Comparison of ENCODE assay signal across 10 cellular contexts in the genomic region with DNA sequence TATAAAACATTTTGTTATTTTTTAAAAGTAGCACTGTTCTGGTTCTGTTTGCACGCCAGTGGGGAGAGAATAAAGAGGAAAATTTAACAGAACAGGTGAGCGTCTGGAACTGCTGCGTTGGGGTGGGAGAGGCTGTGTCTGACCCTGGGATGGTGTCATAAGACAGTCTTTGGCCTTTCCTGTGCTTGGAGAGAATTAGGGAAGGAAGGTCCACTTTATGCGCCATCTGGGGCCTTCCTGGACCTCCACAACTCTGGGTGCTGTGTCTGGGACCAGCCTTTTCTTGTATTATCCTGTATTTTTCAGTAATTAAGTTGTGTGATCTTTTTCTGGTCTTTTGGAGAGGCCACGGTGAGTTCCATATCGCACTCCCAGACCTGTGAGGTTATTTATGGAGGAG. TPM values are rescaled to one million over a fixed set of nuclear protein-coding genes. Genes with fewer than 3 reads are reported as not detected.
DNase-seq lines count a peak whose midpoint lies in the region; ATAC-seq and TF ChIP-seq lines count a peak whose summit lies in the region.
"Had no signal": no experiment of that assay in that cellular context is flagged by ENCODE, and none has a peak within 500 bp of the region (broad histone marks: within the 10 kb centered on the region; RNA-seq: fewer than 3 reads in every experiment).

No MANE protein-coding gene starts in this region.

- H3K9me3 ChIP-seq in cardiac muscle cell (ENCODE audit: low read depth) (no peaks in the 10 kb centered on the region), neural progenitor cell (ENCODE audit: low read depth) (no peaks in the 10 kb centered on the region)

- DNase-seq in cardiac muscle cell (ENCODE audit: low read depth in 1 of 2, low spot score in 1 of 2) (no peak), Right ventricle myocardium superior (no peak), memory B cell (ENCODE audit: low spot score in 2 of 2) (no peak), type B pancreatic cell (ENCODE audit: extremely low spot score, unreplicated experiment) (no peak), A172 (ENCODE audit: low spot score) (no peak), neural progenitor cell (ENCODE audit: low spot score) (no peak), OCI-M2 (lab: John Stamatoyannopoulos, UW; ENCODE audit: unreplicated experiment) (no peak)
- no peak for DNase-seq in activated naive CD8-positive, alpha-beta T cell treated with anti-CD3 and anti-CD28 coated beads for 36 hours
- DNase-seq: NCI-H526 treated with DMSO at 0.1 percent for 48 hours had no signal

- peak overlapping the region; percentile 19 for H3K4me3 Mint-ChIP-seq in activated naive CD8-positive, alpha-beta T cell treated with anti-CD3 and anti-CD28 coated beads for 36 hours
- H3K4me3 Mint-ChIP-seq in memory B cell (peak overlapping the region; percentile 97), type B pancreatic cell (peak overlapping the region; percentile 93), neural progenitor cell (no peak overlapping the region)

- no peaks in the 10 kb centered on the region for H3K36me3 Mint-ChIP-seq in activated naive CD8-positive, alpha-beta T cell treated with anti-CD3 and anti-CD28 coated beads for 36 hours
- H3K36me3 Mint-ChIP-seq in memory B cell (peaks cover 4% of the 10 kb centered on the region), type B pancreatic cell (no peaks in the 10 kb centered on the region), neural progenitor cell (no peaks in the 10 kb centered on the region)

- intact Hi-C loops in Right ventricle myocardium superior (cut with DNase I) = loop anchor here (5.0 to 10.0 kb wide), 2 partner anchors 186 to 298 kb away; no protein-coding TSS in a partner anchor

- H3K4me3 ChIP-seq in cardiac muscle cell = no peak overlapping the region
- no peak overlapping the region for H3K4me3 ChIP-seq in neural progenitor cell

- H3K9ac ChIP-seq in neural progenitor cell = no peak overlapping the region

- H3K27ac ChIP-seq in cardiac muscle cell (peak overlapping the region; percentile 71), neural progenitor cell (no peak overlapping the region)

- H3K27ac Mint-ChIP-seq in activated naive CD8-positive, alpha-beta T cell treated with anti-CD3 and anti-CD28 coated beads for 36 hours = no peak overlapping the region
- peak overlapping the region; percentile 86 for H3K27ac Mint-ChIP-seq in memory B cell
- peak overlapping the region; percentile 0 for H3K27ac Mint-ChIP-seq in type B pancreatic cell
- no peak overlapping the region for H3K27ac Mint-ChIP-seq in neural progenitor cell

- H3K79me2 ChIP-seq in neural progenitor cell (ENCODE audit: low read depth) = no peaks in the 10 kb centered on the region

- no peaks in the 10 kb centered on the region for H3K9me3 Mint-ChIP-seq in activated naive CD8-positive, alpha-beta T cell treated with anti-CD3 and anti-CD28 coated beads for 36 hours
- no peaks in the 10 kb centered on the region for H3K9me3 Mint-ChIP-seq in memory B cell
- no peaks in the 10 kb centered on the region for H3K9me3 Mint-ChIP-seq in type B pancreatic cell
- H3K9me3 Mint-ChIP-seq in neural progenitor cell = peaks cover 4% of the 10 kb centered on the region
- H3K9me3 Mint-ChIP-seq: dendritic cell treated with granulocyte-macrophage colony-stimulating factor and Interleukin-4, amounts not matched to agents 40 ng/mL and 50 ng/mL, for 4 days had no signal

- TF ChIP-seq CTCF in cardiac muscle cell (IDR thresholded peaks at IDR 0.05; ENCODE audit: low read depth, low read length) (no peak), type B pancreatic cell (conservative IDR thresholded peaks at IDR 0.05) (no peak), neural progenitor cell (IDR thresholded peaks at IDR 0.05) (no peak)

- H3F3A ChIP-seq in neural progenitor cell (ENCODE audit: low read depth) = peaks cover 19% of the 10 kb centered on the region

- H3K36me3 ChIP-seq in cardiac muscle cell (no peaks in the 10 kb centered on the region), neural progenitor cell (no peaks in the 10 kb centered on the region)

- H2AFZ ChIP-seq in neural progenitor cell (replicated peaks) = no peak overlapping the region

- H3K4me2 ChIP-seq in neural progenitor cell = no peak overlapping the region

- peaks cover 30% of the 10 kb centered on the region for H3K27me3 Mint-ChIP-seq in activated naive CD8-positive, alpha-beta T cell treated with anti-CD3 and anti-CD28 coated beads for 36 hours
- H3K27me3 Mint-ChIP-seq in memory B cell = no peaks in the 10 kb centered on the region
- peaks cover 45% of the 10 kb centered on the region for H3K27me3 Mint-ChIP-seq in type B pancreatic cell
- H3K27me3 Mint-ChIP-seq in neural progenitor cell (ENCODE audit: insufficient read depth, low read depth) = peaks cover 24% of the 10 kb centered on the region

- no peaks in the 10 kb centered on the region for H3K27me3 ChIP-seq in cardiac muscle cell
- peaks cover 39% of the 10 kb centered on the region for H3K27me3 ChIP-seq in neural progenitor cell

- H4K20me1 ChIP-seq in neural progenitor cell (ENCODE audit: low read depth) = no peaks in the 10 kb centered on the region

- ATAC-seq in Right ventricle myocardium superior (ENCODE audit: poor library complexity) (no peak), memory B cell (ENCODE audit: low read depth) (no peak)

- peaks cover 14% of the 10 kb centered on the region for H3K4me1 ChIP-seq in cardiac muscle cell (ENCODE audit: low read depth)
- peaks cover 5% of the 10 kb centered on the region for H3K4me1 ChIP-seq in neural progenitor cell

- peaks cover 44% of the 10 kb centered on the region for H3K4me1 Mint-ChIP-seq in activated naive CD8-positive, alpha-beta T cell treated with anti-CD3 and anti-CD28 coated beads for 36 hours
- H3K4me1 Mint-ChIP-seq in memory B cell (peaks cover 53% of the 10 kb centered on the region), type B pancreatic cell (ENCODE audit: unreplicated experiment) (peaks cover 46% of the 10 kb centered on the region), neural progenitor cell (peaks cover 47% of the 10 kb centered on the region)

RNA-seq across cellular contexts. Expression of a gene that starts 3.3 kb away (rescaled TPM):
- 11.9 and 18.3 TPM in 2 replicates for total RNA-seq in cardiac muscle cell
- polyA plus RNA-seq in cardiac muscle cell = 4.9 and 13.7 TPM in 2 replicates
- total RNA-seq in Right ventricle myocardium superior = 16.6 TPM
- 1 to 10 TPM; 3.8 to 4.1 TPM for total RNA-seq in activated naive CD8-positive, alpha-beta T cell treated with anti-CD3 and anti-CD28 coated beads for 36 hours
- 9.3 and 13.9 TPM in 2 replicates for total RNA-seq in type B pancreatic cell (ENCODE audit: low replicate concordance)
- total RNA-seq in A172 (2014; rRNA removed; shearing (Covaris generic)) = 8.2 and 10.4 TPM in 2 replicates
- total RNA-seq in neural progenitor cell (ENCODE audit: low replicate concordance) = 0.80 and 2.6 TPM in 2 replicates

RNA-seq across cellular contexts. Expression of a gene that starts 17.0 kb away (rescaled TPM):
- total RNA-seq in cardiac muscle cell (15.7 and 22.5 TPM in 2 replicates), Right ventricle myocardium superior (21.0 TPM), type B pancreatic cell (ENCODE audit: low replicate concordance) (43.8 and 45.3 TPM in 2 replicates), neural progenitor cell (ENCODE audit: low replicate concordance) (31.0 and 41.2 TPM in 2 replicates)
- 20.3 and 31.5 TPM in 2 replicates for polyA plus RNA-seq in cardiac muscle cell
- total RNA-seq in activated naive CD8-positive, alpha-beta T cell treated with anti-CD3 and anti-CD28 coated beads for 36 hours = 10 to 100 TPM; 50.6 to 56.6 TPM
- 55.1 and 72.7 TPM in 2 replicates for total RNA-seq in A172 (2014; rRNA removed; shearing (Covaris generic))

RNA-seq across cellular contexts. Expression of a gene that starts 55.7 kb away (rescaled TPM):
- 14.1 and 16.2 TPM in 2 replicates for total RNA-seq in cardiac muscle cell
- polyA plus RNA-seq in cardiac muscle cell = 18.7 and 19.2 TPM in 2 replicates
- total RNA-seq in Right ventricle myocardium superior = 3.6 TPM
- 1 to 10 TPM; 3.0 to 4.4 TPM for total RNA-seq in activated naive CD8-positive, alpha-beta T cell treated with anti-CD3 and anti-CD28 coated beads for 36 hours
- total RNA-seq in type B pancreatic cell (ENCODE audit: low replicate concordance) = 7.9 and 22.8 TPM in 2 replicates
- total RNA-seq in A172 (2014; rRNA removed; shearing (Covaris generic)) = 14.2 and 15.4 TPM in 2 replicates
- 10.4 and 25.7 TPM in 2 replicates for total RNA-seq in neural progenitor cell (ENCODE audit: low replicate concordance)

Comparison
In these comparisons a context has a peak if more than half of its experiments do, and no peak if none do; other contexts are left out.
1. H3K27ac Mint-ChIP-seq: peak in memory B cell (single experiment) and type B pancreatic cell (single experiment); none in activated naive CD8-positive, alpha-beta T cell treated with anti-CD3 and anti-CD28 coated beads for 36 hours (single experiment) and neural progenitor cell (single experiment).